20 cellular contexts compared by ENCODE assay signal in the genomic region with DNA sequence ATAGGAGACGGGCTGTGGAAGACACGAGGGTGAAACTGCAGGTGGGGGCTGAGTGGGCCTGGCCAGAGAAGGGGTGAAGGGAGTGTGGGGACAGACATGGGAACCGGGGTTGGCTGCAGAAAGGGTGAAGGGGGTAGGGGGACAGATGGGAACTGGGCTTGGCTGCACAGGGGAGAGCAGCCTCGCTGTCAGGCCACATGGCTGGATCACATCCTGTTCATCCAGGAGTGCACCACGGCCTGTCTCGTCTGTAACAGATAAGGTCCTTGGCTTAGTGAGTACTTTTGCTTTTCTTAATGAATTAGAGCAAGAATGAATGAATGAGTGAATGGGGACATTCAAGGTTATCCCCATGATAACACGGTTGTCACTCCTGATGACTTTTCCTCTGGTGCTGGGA. TPM values are rescaled to one million over a fixed set of nuclear protein-coding genes. Genes with fewer than 3 reads are reported as not detected.
DNase-seq lines count a peak whose midpoint lies in the region; ATAC-seq, FAIRE-seq and TF ChIP-seq lines count a peak whose summit lies in the region.
"Had no signal": no experiment of that assay in that cellular context is flagged by ENCODE, and none has a peak within 500 bp of the region (broad histone marks: within the 10 kb centered on the region; RNA-seq: fewer than 3 reads in every experiment).

No MANE protein-coding gene starts in this region.

- no peaks in the 10 kb centered on the region for H3K4me1 Mint-ChIP-seq in activated CD4-positive, alpha-beta memory T cell treated with anti-CD3 and anti-CD28 coated beads for 36 hours (ENCODE audit: low read depth)
- H3K4me1 Mint-ChIP-seq: activated naive CD4-positive, alpha-beta T cell treated with anti-CD3 and anti-CD28 coated beads, Interleukin-2, amount 10 ng/mL, durations not matched to agents 7 days and 5 days; stimulated activated naive B cell treated with anti-CD40 and anti-IgM and Interleukin-4, amounts not matched to agents 10 μg/mL and 1 μg/mL and 100 μg/mL, for 72 hours had no signal

- no peak overlapping the region for H2BK20ac ChIP-seq in H1 (ENCODE audit: low read length)

- H3K9ac ChIP-seq in H1 (replicated peaks in 1 of 4; ENCODE audit: extremely low read depth in 1 of 4, low read depth in 3 of 4, low read length in 3 of 4), result no peak overlapping the region
- peak overlapping the region; percentile 72 for H3K9ac ChIP-seq in neuronal stem cell (ENCODE audit: low read depth, low read length, poor library complexity)

- H4K8ac ChIP-seq in H1 (ENCODE audit: extremely low read depth, insufficient read depth, low read length) (no peak overlapping the region), neuronal stem cell (ENCODE audit: low read depth, low read length) (no peak overlapping the region)

- intact Hi-C loops in Panc1 (cut with micrococcal nuclease; ENCODE audit: unreplicated experiment) (no loop called here), uterus (cut with DNase I; ENCODE audit: low total_unique reads) (no loop called here)
- intact Hi-C loops in activated CD4-positive, alpha-beta memory T cell treated with anti-CD3 and anti-CD28 coated beads for 36 hours (cut with micrococcal nuclease), result no loop called here

- TF ChIP-seq CTCF in Panc1 (IDR thresholded peaks at IDR 0.05), result no peak
- TF ChIP-seq CTCF in H1 (IDR thresholded peaks at IDR 0.05; ENCODE audit: control extremely low read depth in 1 of 3, insufficient read depth in 1 of 3, low read depth in 1 of 3, low read length in 3 of 3), result no peak
- no peak for TF ChIP-seq CTCF in uterus (IDR thresholded peaks at IDR 0.05)

- H3K14ac ChIP-seq in H1 (ENCODE audit: insufficient read length) (no peak overlapping the region), neuronal stem cell (ENCODE audit: low read length) (peak overlapping the region; percentile 83)

- BruUV-seq in Panc1 (replicated peaks; lab: Mats Ljungman, UMichigan), result no TSS peak

- WGBS in H1 (ENCODE audit: extremely low coverage in 1 of 2, insufficient coverage in 1 of 2, insufficient read length in 1 of 2, insufficient replicate concordance in 2 of 2, low coverage in 1 of 2, low lambda C conversion rate in 2 of 2, missing lambda C conversion rate in 1 of 2), 2 experiments, result 84% methylated on average over 7 of the region's 7 CpGs; no CpG with 5 or more reads in 1 of the 2 experiments
- WGBS in neuronal stem cell (ENCODE audit: extremely low coverage in 2 of 2, insufficient read length in 2 of 2, insufficient replicate concordance in 1 of 2), 2 donors, result no CpG with 5 or more reads among the region's 7 CpGs

- H3K9me3 Mint-ChIP-seq in activated CD4-positive, alpha-beta memory T cell treated with anti-CD3 and anti-CD28 coated beads for 36 hours, result no peaks in the 10 kb centered on the region
- H3K9me3 Mint-ChIP-seq: activated naive CD4-positive, alpha-beta T cell treated with anti-CD3 and anti-CD28 coated beads, Interleukin-2, amount 10 ng/mL, durations not matched to agents 7 days and 5 days; neural crest cell; stimulated activated naive B cell treated with anti-CD40 and anti-IgM and Interleukin-4, amounts not matched to agents 10 μg/mL and 1 μg/mL and 100 μg/mL, for 72 hours; T-helper 1 cell treated with Interleukin-12 subunit alpha and Interleukin-12 subunit beta and Interleukin-4 antibody, amounts not matched to agents 30 μg/mL and 1 μg/mL, for 36 hours had no signal

- H3K36me3 Mint-ChIP-seq in activated CD4-positive, alpha-beta memory T cell treated with anti-CD3 and anti-CD28 coated beads for 36 hours, result no peaks in the 10 kb centered on the region
- H3K36me3 Mint-ChIP-seq: activated naive CD4-positive, alpha-beta T cell treated with anti-CD3 and anti-CD28 coated beads, Interleukin-2, amount 10 ng/mL, durations not matched to agents 7 days and 5 days; stimulated activated naive B cell treated with anti-CD40 and anti-IgM and Interleukin-4, amounts not matched to agents 10 μg/mL and 1 μg/mL and 100 μg/mL, for 72 hours had no signal

- 0 out of 2 replicates have a peak overlapping the region, but pooled peaks have one; percentile 30 for H2BK5ac ChIP-seq in H1 (ENCODE audit: low read depth, low read length)
- no peak overlapping the region for H2BK5ac ChIP-seq in neuronal stem cell (ENCODE audit: low read length)

- H4K20me1 ChIP-seq in H1 (replicated peaks in 1 of 2; ENCODE audit: control insufficient read depth in 1 of 2, insufficient read depth in 2 of 2, low read length in 2 of 2), result peaks cover 6 to 41% of the 10 kb centered on the region in 2 experiments

- POLR2A ChIA-PET in Panc1 (lab: Charles Lee) (no interaction called here), H1 (lab: Charles Lee; ENCODE audit: partially characterized antibody) (interaction anchor here (1.1 to 6.7 kb wide), 5 partner anchors 12 to 103 kb away, joined by 3 to 44 read pairs (median 3); partner anchors contain the start of genes FBLN1, RIBC2 and SMC1B)
- POLR2A ChIA-PET in activated CD4-positive, alpha-beta memory T cell treated with anti-CD3 and anti-CD28 coated beads for 36 hours (lab: Charles Lee), result no interaction called here

- H3K27ac ChIP-seq in Panc1 (ENCODE audit: low read length) (peak overlapping the region; percentile 23; the same call in 1 of the 2 replicates), H1 (ENCODE audit: low read depth, low read length) (no peak overlapping the region), neuronal stem cell (replicated peaks; ENCODE audit: low read length) (no peak overlapping the region), uterus (peak overlapping the region; percentile 88 to 94)

- H3K4me1 ChIP-seq in Panc1 (ENCODE audit: control insufficient read depth, insufficient read depth, low read length) (peaks cover 34% of the 10 kb centered on the region), H1 (replicated peaks in 1 of 4; ENCODE audit: control insufficient read depth in 3 of 4, insufficient read depth in 4 of 4, low read length in 3 of 4) (peaks cover 3 to 19% (median 9%) of the 10 kb centered on the region in 4 experiments), neuronal stem cell (ENCODE audit: control insufficient read depth in 2 of 2, insufficient read depth in 1 of 2, low read depth in 1 of 2, low read length in 2 of 2) (peaks cover 2 to 38% of the 10 kb centered on the region in 2 donors), uterus (peaks cover 8 to 13% of the 10 kb centered on the region in 2 donors)

- no peak overlapping the region for H2BK15ac ChIP-seq in H1 (ENCODE audit: low read length)
- peak overlapping the region; percentile 86 for H2BK15ac ChIP-seq in neuronal stem cell (ENCODE audit: low read length)

- TF ChIP-seq EP300 in H1 (IDR thresholded peaks at IDR 0.05; ENCODE audit: borderline replicate concordance in 1 of 2, low read depth in 2 of 2, low read length in 2 of 2), result no peak

- CTCF ChIA-PET in Panc1 (lab: Charles Lee), result no interaction called here
- CTCF ChIA-PET in H1 (lab: Charles Lee; ENCODE audit: partially characterized antibody), result interaction anchor here (1.2 to 2.5 kb wide), 3 partner anchors 13 to 76 kb away, joined by 3 to 7 read pairs (median 4); no protein-coding TSS in a partner anchor
- CTCF ChIA-PET in activated CD4-positive, alpha-beta memory T cell treated with anti-CD3 and anti-CD28 coated beads for 36 hours (lab: Charles Lee), result no interaction called here

- no peak for ATAC-seq in Panc1
- ATAC-seq: stimulated activated naive B cell treated with anti-CD40 and anti-IgM and Interleukin-4, amounts not matched to agents 10 μg/mL and 1 μg/mL and 100 μg/mL, for 72 hours had no signal

- no peak overlapping the region for H4K91ac ChIP-seq in H1 (replicated peaks; ENCODE audit: insufficient read length, low read length)
- peak overlapping the region; percentile 40 for H4K91ac ChIP-seq in neuronal stem cell (ENCODE audit: low read depth, low read length, poor library complexity)

- H3K36me3 ChIP-seq in Panc1 (ENCODE audit: control insufficient read depth, insufficient read depth, low read length) (no peaks in the 10 kb centered on the region), H1 (ENCODE audit: control insufficient read depth in 2 of 4, insufficient read depth in 4 of 4, low read length in 3 of 4) (peaks cover 10 to 17% (median 13%) of the 10 kb centered on the region in 4 experiments; a peak in 6 of 8 replicates), neuronal stem cell (replicated peaks in 1 of 2; ENCODE audit: control insufficient read depth in 2 of 2, insufficient read depth in 2 of 2, low read length in 2 of 2) (peaks cover 2 to 37% of the 10 kb centered on the region in 2 donors), uterus (no peaks in the 10 kb centered on the region)
- H3K36me3 ChIP-seq: BE2C had no signal

- H4K5ac ChIP-seq in H1 (ENCODE audit: insufficient read length, low read depth, low read length), result no peak overlapping the region

- H2BK120ac ChIP-seq in H1 (replicated peaks; ENCODE audit: low read depth, low read length) (peak overlapping the region; percentile 52), neuronal stem cell (ENCODE audit: low read depth, low read length) (peak overlapping the region; percentile 51)

- in situ Hi-C loops in Panc1 (cut with HindIII; ENCODE audit: low pct_unique_long_range_greater_than_20kb, low sequenced_read_pairs), result no loop called here

- no peak overlapping the region for H3K4me2 ChIP-seq in H1 (ENCODE audit: insufficient read depth in 1 of 2, low read depth in 2 of 2, low read length in 2 of 2)
- H3K4me2 ChIP-seq in neuronal stem cell (ENCODE audit: insufficient read depth, low read length, poor library complexity, severe bottlenecking), result no peak overlapping the region

- DNase-seq in Panc1 (ENCODE audit: low read depth, low spot score) (no peak), H1 (ENCODE audit: low read depth in 1 of 2, low spot score in 2 of 2) (no peak), neuronal stem cell (ENCODE audit: low spot score) (no peak), uterus (no peak), kidney tubule cell (ENCODE audit: low spot score) (no peak), NCI-H446 (lab: John Stamatoyannopoulos, UW) (no peak)
- no peak for DNase-seq in activated CD4-positive, alpha-beta memory T cell treated with anti-CD3 and anti-CD28 coated beads for 36 hours
- DNase-seq: activated CD4-positive, alpha-beta T cell treated with anti-CD3 and anti-CD28 coated beads, Interleukin-2, amount 50 U/mL, for 4 hours; activated naive CD4-positive, alpha-beta T cell treated with anti-CD3 and anti-CD28 coated beads, Interleukin-2, amount 10 ng/mL, durations not matched to agents 7 days and 5 days; BE2C; dermis blood vessel endothelial cell; GF-D8; KG1; NCI-H1930; Right ventricle myocardium superior; stimulated activated naive B cell treated with anti-CD40 and anti-IgM and Interleukin-4, amounts not matched to agents 10 μg/mL and 1 μg/mL and 100 μg/mL, for 72 hours had no signal

- no peak overlapping the region for H3K4me3 Mint-ChIP-seq in activated CD4-positive, alpha-beta memory T cell treated with anti-CD3 and anti-CD28 coated beads for 36 hours
- H3K4me3 Mint-ChIP-seq: activated naive CD4-positive, alpha-beta T cell treated with anti-CD3 and anti-CD28 coated beads, Interleukin-2, amount 10 ng/mL, durations not matched to agents 7 days and 5 days; neural crest cell; stimulated activated naive B cell treated with anti-CD40 and anti-IgM and Interleukin-4, amounts not matched to agents 10 μg/mL and 1 μg/mL and 100 μg/mL, for 72 hours; T-helper 1 cell treated with Interleukin-12 subunit alpha and Interleukin-12 subunit beta and Interleukin-4 antibody, amounts not matched to agents 30 μg/mL and 1 μg/mL, for 36 hours had no signal

- no peaks in the 10 kb centered on the region for H3K27me3 ChIP-seq in Panc1 (ENCODE audit: control insufficient read depth, insufficient read depth, low read length)
- no peaks in the 10 kb centered on the region for H3K27me3 ChIP-seq in H1 (replicated peaks in 1 of 4; ENCODE audit: control insufficient read depth in 3 of 4, extremely low read depth in 1 of 4, insufficient read depth in 3 of 4, low read length in 3 of 4)
- H3K27me3 ChIP-seq in neuronal stem cell (ENCODE audit: control insufficient read depth in 3 of 3, insufficient read depth in 3 of 3, low read depth in 1 of 3, low read length in 3 of 3), result no peaks in the 10 kb centered on the region
- no peaks in the 10 kb centered on the region for H3K27me3 ChIP-seq in uterus
- H3K27me3 ChIP-seq: BE2C, heart left ventricle had no signal

- H3K27me3 Mint-ChIP-seq in activated CD4-positive, alpha-beta memory T cell treated with anti-CD3 and anti-CD28 coated beads for 36 hours, result peaks cover 6% of the 10 kb centered on the region

- H3K4ac ChIP-seq in H1 (replicated peaks; ENCODE audit: insufficient read length, low read depth, low read length) (no peak overlapping the region), neuronal stem cell (ENCODE audit: low read length) (no peak overlapping the region)

- H2AK5ac ChIP-seq in H1 (ENCODE audit: low read depth, low read length), result no peak overlapping the region
- peak overlapping the region; percentile 78 for H2AK5ac ChIP-seq in neuronal stem cell (ENCODE audit: low read depth, low read length)

- no peak for TF ChIP-seq RAD21 in H1 (IDR thresholded peaks at IDR 0.05 in 1 of 2, conservative IDR thresholded peaks at IDR 0.05 in 1 of 2; ENCODE audit: low read depth in 2 of 2, low read length in 2 of 2)

- TF ChIP-seq POLR2A in H1 (IDR thresholded peaks at IDR 0.05; ENCODE audit: control extremely low read depth in 1 of 2, low read depth in 2 of 2, low read length in 2 of 2), result no peak
- TF ChIP-seq POLR2A in uterus (IDR thresholded peaks at IDR 0.05), result no peak

- H3K9me3 ChIP-seq in Panc1 (ENCODE audit: control insufficient read depth, insufficient read depth, low read depth, low read length), result no peaks in the 10 kb centered on the region
- no peaks in the 10 kb centered on the region for H3K9me3 ChIP-seq in H1 (ENCODE audit: insufficient read depth in 2 of 2, low read depth in 1 of 2, low read length in 1 of 2)
- no peaks in the 10 kb centered on the region for H3K9me3 ChIP-seq in neuronal stem cell (replicated peaks in 1 of 2; ENCODE audit: control insufficient read depth in 2 of 2, insufficient read depth in 1 of 2, low read depth in 1 of 2, low read length in 2 of 2)
- no peaks in the 10 kb centered on the region for H3K9me3 ChIP-seq in uterus
- H3K9me3 ChIP-seq: BE2C, heart left ventricle had no signal

- no peak overlapping the region for H3K56ac ChIP-seq in H1 (replicated peaks; ENCODE audit: insufficient read length, low read depth, low read length)

- no peak overlapping the region for H3K4me3 ChIP-seq in Panc1 (ENCODE audit: low read depth in 2 of 2, low read length in 2 of 2)
- H3K4me3 ChIP-seq in H1 (ENCODE audit: extremely low read depth in 1 of 4, insufficient read depth in 2 of 4, low read depth in 3 of 4, low read length in 4 of 4), result no peak overlapping the region
- H3K4me3 ChIP-seq in neuronal stem cell (ENCODE audit: low read length in 2 of 2), result no peak overlapping the region
- H3K4me3 ChIP-seq in uterus, result no peak overlapping the region

- H3K23ac ChIP-seq in H1 (ENCODE audit: insufficient read length), result no peak overlapping the region
- H3K23ac ChIP-seq in neuronal stem cell (ENCODE audit: low read depth, low read length, poor library complexity), result peak overlapping the region; percentile 58

- no peak overlapping the region for H3K18ac ChIP-seq in H1 (ENCODE audit: extremely low read depth, low read length)
- H3K18ac ChIP-seq in neuronal stem cell (ENCODE audit: low read length), result peak overlapping the region; percentile 92

- peaks cover 0 to 59% of the 10 kb centered on the region in 2 experiments; a peak in 3 of 4 replicates for H3K79me2 ChIP-seq in H1 (ENCODE audit: control insufficient read depth in 1 of 2, insufficient read depth in 2 of 2, low read length in 2 of 2)

- no peaks in the 10 kb centered on the region; the same call in 1 of the 2 replicates for H3K23me2 ChIP-seq in H1 (ENCODE audit: low read depth, low read length)

- H2AFZ ChIP-seq in H1 (ENCODE audit: low read length) (no peak overlapping the region), neuronal stem cell (ENCODE audit: low read length) (no peak overlapping the region)

- H3K79me1 ChIP-seq in H1 (ENCODE audit: low read depth, low read length), result peaks cover 32% of the 10 kb centered on the region
- H3K79me1 ChIP-seq in neuronal stem cell (ENCODE audit: low read depth, low read length), result peaks cover 19% of the 10 kb centered on the region

- H2BK12ac ChIP-seq in H1 (ENCODE audit: low read depth, low read length), result no peak overlapping the region
- H2BK12ac ChIP-seq in neuronal stem cell (ENCODE audit: low read length), result peak overlapping the region; percentile 93

- FAIRE-seq in H1 (lab: Jason Lieb, UNC), result no peak
- FAIRE-seq: GM12891 had no signal

- no peak overlapping the region for H3K27ac Mint-ChIP-seq in activated CD4-positive, alpha-beta memory T cell treated with anti-CD3 and anti-CD28 coated beads for 36 hours
- H3K27ac Mint-ChIP-seq: activated naive CD4-positive, alpha-beta T cell treated with anti-CD3 and anti-CD28 coated beads, Interleukin-2, amount 10 ng/mL, durations not matched to agents 7 days and 5 days; stimulated activated naive B cell treated with anti-CD40 and anti-IgM and Interleukin-4, amounts not matched to agents 10 μg/mL and 1 μg/mL and 100 μg/mL, for 72 hours; T-helper 1 cell treated with Interleukin-12 subunit alpha and Interleukin-12 subunit beta and Interleukin-4 antibody, amounts not matched to agents 30 μg/mL and 1 μg/mL, for 36 hours had no signal

RNA-seq across cellular contexts. Expression of gene FBLN1, which starts 13.5 kb away (rescaled TPM):
- total RNA-seq in Panc1 (2021; ENCODE audit: unreplicated experiment) (143 TPM), uterus (100 to 1,000 TPM; 388 to 644 (median 479) TPM)
- 196 TPM for polyA plus RNA-seq in Panc1 (2012; ENCODE audit: insufficient read length)
- total RNA-seq in H1 (2021; fragmentation: NEBNext Ultra II Directional; extraction: Animal tissue kit (Norgen Biotek cat#: 25700)), result 168 and 184 TPM in 2 replicates
- 159 and 233 TPM in 2 replicates for polyA plus RNA-seq in H1 (2011; rRNA removed)
- polyA plus RNA-seq in H1 (2011; cell fraction: cytosol; rRNA removed), result 123 TPM
- polyA plus RNA-seq in H1 (2011; cell fraction: nucleus; rRNA removed), result 198 TPM
- 88.4 to 175 TPM (median 162 TPM) in 4 replicates for polyA plus RNA-seq in H1 (2012, experiment 1 of 2)
- polyA plus RNA-seq in H1 (2012, experiment 2 of 2), result 163 TPM
- polyA plus RNA-seq in H1 (2013, experiment 1 of 2), result 274 TPM
- polyA plus RNA-seq in H1 (2013, experiment 2 of 2), result 273 TPM
- 96.7 and 97.8 TPM in 2 replicates for polyA minus RNA-seq in H1 (2011; rRNA and poly(A)+ RNA removed)
- 152 TPM for polyA minus RNA-seq in H1 (2011; cell fraction: cytosol; rRNA and poly(A)+ RNA removed)
- 80.3 TPM for polyA minus RNA-seq in H1 (2011; cell fraction: nucleus; rRNA and poly(A)+ RNA removed)
- 160 TPM for polyA plus RNA-seq in neuronal stem cell (2013, experiment 1 of 2)
- polyA plus RNA-seq in neuronal stem cell (2013, experiment 2 of 2), result 157 TPM
- total RNA-seq in activated CD4-positive, alpha-beta memory T cell treated with anti-CD3 and anti-CD28 coated beads for 36 hours, result not detected

Comparison
In these comparisons a context has a peak if more than half of its experiments do, and no peak if none do; other contexts are left out.
1. H3K27ac ChIP-seq: peak in Panc1 (single experiment) and uterus (2 of 2); none in H1 (single experiment) and neuronal stem cell (single experiment).
2. RNA of gene FBLN1, which starts 13.5 kb away (total RNA-seq): 388 to 644 TPM in uterus, 168 to 184 TPM in H1 and 143 TPM in Panc1 (single experiment); not detected in activated CD4-positive, alpha-beta memory T cell treated with anti-CD3 and anti-CD28 coated beads for 36 hours; every median in the first group is over 100 times any median in the second.